In the genomic region with DNA sequence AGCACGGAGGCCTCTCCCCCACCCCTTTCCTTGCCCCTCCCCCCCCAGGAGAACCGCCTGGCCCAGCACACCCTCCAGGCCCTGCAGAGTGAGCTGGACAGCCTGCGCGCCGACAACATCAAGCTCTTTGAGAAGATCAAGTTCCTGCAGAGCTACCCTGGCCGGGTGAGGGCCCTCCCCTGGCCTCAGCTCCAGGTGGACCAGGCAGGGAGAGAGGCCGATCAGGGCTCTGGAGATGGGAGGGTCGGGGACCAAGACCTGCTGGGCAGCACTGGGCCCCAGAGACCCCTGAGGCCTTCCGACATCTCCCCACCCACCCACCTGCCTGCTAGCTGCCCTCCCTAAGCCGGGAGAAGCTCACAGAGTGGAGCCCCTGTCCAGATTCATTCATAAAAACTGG, we compare ENCODE assay signal across 8 cellular contexts.
"Had no signal": no experiment of that assay in that cellular context is flagged by ENCODE, and none has a peak within 500 bp of the region (broad histone marks: within the 10 kb centered on the region; RNA-seq: fewer than 3 reads in every experiment).

No MANE protein-coding gene starts in this region.

- H2AFZ ChIP-seq: GM23248 had no signal

- ATAC-seq: HepG2 had no signal

- H3K4me3 ChIP-seq: GM23248 had no signal

- H3K27ac ChIP-seq: GM23248, HL-60 had no signal

- DNase-seq: GM23248, GOT3, H9, HCEC 1CT, KG1 had no signal

- H3K9ac ChIP-seq: GM23248 had no signal

- FAIRE-seq: H54, HepG2 had no signal
